In genomic region chr4:8157944-8158709, GRCh38 we compare ENCODE assay signal across 1 cellular context.
TF ChIP-seq lines count a peak whose summit lies in the region.

No MANE protein-coding gene starts in this region.

TF ChIP-seq in GM12878, 131 proteins besides CTCF, POLR2A, EP300 and RAD21 (continued from another document):
- TF ChIP-seq LARP7 (IDR thresholded peaks at IDR 0.05) (no peak; the same call in 1 of the 2 replicates), BHLHE40 (IDR thresholded peaks at IDR 0.05; ENCODE audit: borderline replicate concordance in 1 of 2, low read depth in 2 of 2, low read length in 1 of 2) (no peak), RFX5 (IDR thresholded peaks at IDR 0.05; ENCODE audit: low read depth, low read length) (no peak), GABPA (IDR thresholded peaks at IDR 0.05; ENCODE audit: low read depth) (no peak), BCL11A (IDR thresholded peaks at IDR 0.05; ENCODE audit: low read depth, low read length) (no peak), ZNF217 (IDR thresholded peaks at IDR 0.05) (peak; percentile 35; the same call in 1 of the 2 replicates)
